In the genomic region with DNA sequence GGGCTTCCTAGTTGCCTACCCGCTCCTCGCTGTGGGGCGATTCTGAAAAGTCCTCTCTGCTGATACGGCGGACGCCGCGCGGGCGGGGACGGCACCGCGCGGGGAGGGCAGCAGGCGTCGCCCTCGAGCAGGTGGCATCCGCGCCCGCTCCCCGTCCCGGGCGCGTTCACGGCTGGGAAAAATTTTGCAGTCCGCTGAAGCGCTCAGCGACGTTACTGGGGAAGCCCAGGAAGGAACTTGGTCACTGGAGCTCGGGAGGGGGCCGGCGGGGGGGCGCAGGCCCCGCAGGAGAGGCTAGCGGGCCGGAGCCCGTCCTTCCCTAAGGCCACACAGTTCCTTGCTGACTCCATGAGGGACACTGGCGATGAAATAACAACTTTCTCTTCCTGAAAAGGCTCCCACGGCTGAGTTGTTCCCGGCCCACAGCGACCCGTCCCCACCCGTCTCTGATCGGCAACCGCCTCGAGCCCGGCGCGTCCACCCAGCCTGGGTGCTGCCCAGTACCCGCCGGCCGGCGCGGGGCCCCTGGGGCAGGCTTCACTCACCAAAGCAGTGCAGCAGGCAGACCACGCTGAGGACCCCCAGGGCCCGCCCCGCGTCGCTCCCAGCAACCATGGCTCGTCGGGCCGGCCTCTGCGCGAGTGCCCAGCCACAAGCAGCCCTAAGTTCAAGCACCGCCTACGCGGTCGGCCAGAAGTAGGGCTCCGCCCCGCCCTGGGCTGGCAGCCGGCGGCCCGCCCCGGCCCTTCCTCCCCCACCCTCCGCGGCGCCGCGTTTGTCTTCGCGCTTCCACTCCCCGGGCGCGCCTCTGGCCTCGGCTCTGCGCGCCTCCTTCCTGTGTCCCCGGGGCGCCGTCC, we compare ENCODE assay signal across 8 cellular contexts. TPM values are rescaled to one million over a fixed set of nuclear protein-coding genes. Genes with fewer than 3 reads are reported as not detected.
DNase-seq lines count a peak whose midpoint lies in the region; ATAC-seq and TF ChIP-seq lines count a peak whose summit lies in the region.

A gene with protein sequence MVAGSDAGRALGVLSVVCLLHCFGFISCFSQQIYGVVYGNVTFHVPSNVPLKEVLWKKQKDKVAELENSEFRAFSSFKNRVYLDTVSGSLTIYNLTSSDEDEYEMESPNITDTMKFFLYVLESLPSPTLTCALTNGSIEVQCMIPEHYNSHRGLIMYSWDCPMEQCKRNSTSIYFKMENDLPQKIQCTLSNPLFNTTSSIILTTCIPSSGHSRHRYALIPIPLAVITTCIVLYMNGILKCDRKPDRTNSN (minus strand): TSS at position 669 of the 857 bp plus-strand sequence. CDS start 54 bp downstream, at position 615.

- no peaks in the 10 kb centered on the region for H3K36me3 Mint-ChIP-seq in chondrocyte (ENCODE audit: low read depth)

- peak; percentile 43 for DNase-seq in AG09319 (ENCODE audit: extremely low read depth, low read depth)
- DNase-seq in NCI-H345 (lab: John Stamatoyannopoulos, UW), result peak; percentile 86
- DNase-seq in activated CD4-positive, alpha-beta T cell treated with anti-CD3 and anti-CD28 coated beads for 24 hours (ENCODE audit: low read depth in 2 of 2), result peak; percentile 71 to 88
- peak; percentile 94 for DNase-seq in chondrocyte (ENCODE audit: low spot score)
- DNase-seq in kidney tubule cell (ENCODE audit: low spot score), result peak; percentile 92
- DNase-seq in stimulated activated CD4-positive, alpha-beta T cell treated with anti-CD3 and anti-CD28 coated beads, Interleukin-1b, Interleukin-23, amount 100 ng/mL, for 24 hours (ENCODE audit: low read depth in 4 of 4, low spot score in 1 of 4), result peak; percentile 52 to 83 (median 67)

- no peaks in the 10 kb centered on the region for H3K27me3 Mint-ChIP-seq in chondrocyte (ENCODE audit: low read depth)

- H3K4me3 Mint-ChIP-seq in chondrocyte (ENCODE audit: unreplicated experiment), result peak within 1 kb of the TSS; percentile 86

- TF ChIP-seq CTCF in AG09319 (IDR thresholded peaks at IDR 0.05; ENCODE audit: low read depth, low read length) (peak; percentile 41), chondrocyte (IDR thresholded peaks at IDR 0.05) (peak; percentile 82)

- peaks cover 45% of the 10 kb centered on the region for H3K4me1 Mint-ChIP-seq in chondrocyte (ENCODE audit: low read depth)

- H3K27ac Mint-ChIP-seq in chondrocyte (ENCODE audit: unreplicated experiment), result peak within 1 kb of the TSS; percentile 90

- H3K9me3 Mint-ChIP-seq in chondrocyte (ENCODE audit: low read depth), result no peaks in the 10 kb centered on the region

- ATAC-seq in GM18867 (IDR thresholded peaks at IDR 0.05; ENCODE audit: unreplicated experiment), result peak; percentile 69
- peak; percentile 52 for ATAC-seq in HG03097 (IDR thresholded peaks at IDR 0.05; ENCODE audit: low FRiP score, unreplicated experiment)

RNA-seq across cellular contexts. Expression of the gene that starts here (rescaled TPM):
- total RNA-seq in chondrocyte, result 15.1 to 20.4 TPM (median 19.6 TPM) in 3 replicates

Comparison
In these comparisons a context has a peak if more than half of its experiments do, and no peak if none do; other contexts are left out.
1. Peak in every context shown above with its lines: DNase-seq and ATAC-seq.
2. DNase-seq: peak in every context shown above with its lines; median percentile 94 in chondrocyte; 92 in kidney tubule cell; 86 in NCI-H345; 80 in activated CD4-positive, alpha-beta T cell treated with anti-CD3 and anti-CD28 coated beads for 24 hours; 67 in stimulated activated CD4-positive, alpha-beta T cell treated with anti-CD3 and anti-CD28 coated beads, Interleukin-1b, Interleukin-23, amount 100 ng/mL, for 24 hours; 43 in AG09319.